ENCODE assay signal across 19 cellular contexts in the genomic region with DNA sequence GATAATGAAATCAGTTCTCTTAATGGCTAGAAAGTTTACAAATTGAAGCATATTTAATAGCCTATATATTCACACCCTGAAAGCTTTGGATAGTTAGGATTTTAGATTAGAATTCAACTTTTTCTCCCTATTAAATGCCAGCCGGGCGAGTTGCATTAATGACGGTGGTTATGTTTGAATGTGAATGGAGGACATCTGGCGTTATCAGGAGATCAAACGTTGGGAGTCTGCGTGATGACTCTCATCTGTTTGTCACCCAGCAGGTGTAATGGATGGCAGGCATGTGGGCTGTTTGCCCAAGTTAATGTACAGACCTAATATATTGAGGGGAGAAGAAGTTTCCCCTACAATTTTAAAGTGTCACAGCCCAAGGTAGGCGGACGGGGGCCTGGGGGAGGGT.
"Had no signal": no experiment of that assay in that cellular context is flagged by ENCODE, and none has a peak within 500 bp of the region (broad histone marks: within the 10 kb centered on the region; RNA-seq: fewer than 3 reads in every experiment).

No MANE protein-coding gene starts in this region.

- H3K9me3 Mint-ChIP-seq: activated T-helper 1 cell treated with anti-CD3 and anti-CD28 coated beads, Interleukin-12 subunit alpha, Interleukin-12 subunit beta, Interleukin-2, Interleukin-4 antibody, amounts not matched to agents 30 ng/mL and 10 ng/mL and 1 ng/mL, durations not matched to agents 14 hours and 24 hours and 36 hours; natural killer cell treated with Interleukin-12 subunit alpha and Interleukin-12 subunit beta and Interleukin-15 and Interleukin-18, amount 100 ng/mL, for 72 hours had no signal

- H3K4me3 Mint-ChIP-seq: activated naive CD8-positive, alpha-beta T cell treated with anti-CD3 and anti-CD28 coated beads for 36 hours; activated T-helper 1 cell treated with anti-CD3 and anti-CD28 coated beads, Interleukin-12 subunit alpha, Interleukin-12 subunit beta, Interleukin-2, Interleukin-4 antibody, amounts not matched to agents 30 ng/mL and 10 ng/mL and 1 ng/mL, durations not matched to agents 14 hours and 24 hours and 36 hours; effector memory CD8-positive, alpha-beta T cell; natural killer cell treated with Interleukin-12 subunit alpha and Interleukin-12 subunit beta and Interleukin-15 and Interleukin-18, amount 100 ng/mL, for 72 hours had no signal

- H3K27ac ChIP-seq: cardiac muscle cell, right atrium auricular region, tibial artery, WERI-Rb-1 had no signal

- H3K4me3 ChIP-seq: cardiac muscle cell, lung, right atrium auricular region, tibial artery had no signal

- H3K36me3 Mint-ChIP-seq: activated naive CD8-positive, alpha-beta T cell treated with anti-CD3 and anti-CD28 coated beads for 36 hours; natural killer cell treated with Interleukin-12 subunit alpha and Interleukin-12 subunit beta and Interleukin-15 and Interleukin-18, amount 100 ng/mL, for 72 hours had no signal

- H3K27ac Mint-ChIP-seq: activated naive CD8-positive, alpha-beta T cell treated with anti-CD3 and anti-CD28 coated beads for 36 hours; activated T-helper 1 cell treated with anti-CD3 and anti-CD28 coated beads, Interleukin-12 subunit alpha, Interleukin-12 subunit beta, Interleukin-2, Interleukin-4 antibody, amounts not matched to agents 30 ng/mL and 10 ng/mL and 1 ng/mL, durations not matched to agents 14 hours and 24 hours and 36 hours; effector memory CD8-positive, alpha-beta T cell; natural killer cell treated with Interleukin-12 subunit alpha and Interleukin-12 subunit beta and Interleukin-15 and Interleukin-18, amount 100 ng/mL, for 72 hours had no signal

- H3K9me3 ChIP-seq: right atrium auricular region, tibial artery had no signal

- H3K27me3 Mint-ChIP-seq: activated naive CD8-positive, alpha-beta T cell treated with anti-CD3 and anti-CD28 coated beads for 36 hours; effector memory CD8-positive, alpha-beta T cell; natural killer cell treated with Interleukin-12 subunit alpha and Interleukin-12 subunit beta and Interleukin-15 and Interleukin-18, amount 100 ng/mL, for 72 hours had no signal

- DNase-seq: activated CD4-positive, alpha-beta T cell treated with anti-CD3 and anti-CD28 coated beads, Interleukin-2, amount 50 U/mL, for 48 hours; activated naive CD4-positive, alpha-beta T cell; activated naive CD8-positive, alpha-beta T cell treated with anti-CD3 and anti-CD28 coated beads for 36 hours; activated T-cell treated with anti-CD3 and anti-CD28 coated beads for 4 hours; amniotic stem cell; dermis blood vessel endothelial cell; effector memory CD8-positive, alpha-beta T cell; hippocampal formation; islet precursor cell; occipital lobe; stimulated activated naive CD8-positive, alpha-beta T cell treated with anti-CD3 and anti-CD28 coated beads, Interleukin-15, Interleukin-2, amounts not matched to agents 100 U/mL and 50 U/mL, for 24 hours; substantia nigra; tibial artery had no signal

- H3K36me3 ChIP-seq: cardiac muscle cell, right atrium auricular region, tibial artery, WERI-Rb-1 had no signal

- ATAC-seq: effector memory CD8-positive, alpha-beta T cell; natural killer cell treated with Interleukin-12 subunit alpha and Interleukin-12 subunit beta and Interleukin-15 and Interleukin-18, amount 100 ng/mL, for 72 hours; stimulated activated naive CD8-positive, alpha-beta T cell treated with anti-CD3 and anti-CD28 coated beads, Interleukin-15, Interleukin-2, amounts not matched to agents 100 U/mL and 50 U/mL, for 24 hours had no signal

- H3K4me1 Mint-ChIP-seq: activated naive CD8-positive, alpha-beta T cell treated with anti-CD3 and anti-CD28 coated beads for 36 hours had no signal

- H3K27me3 ChIP-seq: right atrium auricular region, tibial artery had no signal

- H3K4me1 ChIP-seq: right atrium auricular region, tibial artery had no signal
